In the genomic region with DNA sequence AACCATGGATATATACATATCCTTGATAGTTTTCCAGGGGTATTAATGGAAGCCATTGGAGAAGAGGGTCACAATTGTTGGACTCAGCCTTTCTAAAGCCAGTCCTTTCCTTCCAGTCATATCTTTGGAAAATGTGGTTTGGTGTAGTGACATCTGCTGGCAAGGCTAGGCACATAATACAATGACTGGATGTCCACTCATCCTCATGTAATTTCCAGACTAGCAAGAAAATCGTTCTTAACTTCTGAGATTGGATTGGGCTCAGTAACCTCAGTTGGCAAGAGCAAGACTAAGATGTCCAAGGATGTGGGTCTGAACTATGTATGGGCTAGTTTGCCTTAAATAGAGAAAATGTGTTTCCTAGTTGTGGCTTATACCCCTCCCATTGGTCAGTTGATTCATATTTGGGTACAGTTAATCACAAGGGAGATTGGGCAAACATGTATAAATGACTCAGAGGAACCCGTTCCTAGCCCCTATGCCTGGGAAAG, we compare ENCODE assay signal across 8 cellular contexts. TPM values are rescaled to one million over a fixed set of nuclear protein-coding genes. Genes with fewer than 3 reads are reported as not detected.
DNase-seq lines count a peak whose midpoint lies in the region; ATAC-seq and TF ChIP-seq lines count a peak whose summit lies in the region.

No MANE protein-coding gene starts in this region.

- H3K4me3 Mint-ChIP-seq in osteocyte (ENCODE audit: unreplicated experiment) = no peak overlapping the region

- TF ChIP-seq EP300 in esophagus muscularis mucosa (IDR thresholded peaks at IDR 0.05) = no peak

- no peaks in the 10 kb centered on the region for H3K9me3 Mint-ChIP-seq in osteocyte (ENCODE audit: unreplicated experiment)

- 4% methylated on average over 2 of the region's 2 CpGs for WGBS in esophagus muscularis mucosa

- H3K36me3 Mint-ChIP-seq in osteocyte (ENCODE audit: unreplicated experiment) = no peaks in the 10 kb centered on the region

- H3K9me3 ChIP-seq in esophagus muscularis mucosa = no peaks in the 10 kb centered on the region

- intact Hi-C loops in esophagus muscularis mucosa (cut with DNase I) = loop anchor here (2.0 to 5.0 kb wide), 2 partner anchors 73 to 207 kb away; a partner anchor contains a TSS

- peaks cover 37 to 86% (median 75%) of the 10 kb centered on the region in 4 donors for H3K4me1 ChIP-seq in esophagus muscularis mucosa

- H3K27ac Mint-ChIP-seq in osteocyte (ENCODE audit: unreplicated experiment) = no peak overlapping the region

- H3K27me3 ChIP-seq in esophagus muscularis mucosa = no peaks in the 10 kb centered on the region

- TF ChIP-seq CTCF in esophagus muscularis mucosa (IDR thresholded peaks at IDR 0.05) (peak; percentile 62 to 84 (median 63)), osteocyte (IDR thresholded peaks at IDR 0.05) (peak; percentile 62)

- no peak for ATAC-seq in GM21825 (IDR thresholded peaks at IDR 0.05; ENCODE audit: unreplicated experiment)

- no peak overlapping the region for H3K4me3 ChIP-seq in esophagus muscularis mucosa

- peaks cover 7% of the 10 kb centered on the region for H3K27me3 Mint-ChIP-seq in osteocyte (ENCODE audit: unreplicated experiment)

- H3K4me1 Mint-ChIP-seq in osteocyte (ENCODE audit: unreplicated experiment) = peaks cover 10% of the 10 kb centered on the region

- H3K27ac ChIP-seq in esophagus muscularis mucosa (replicated peaks in 1 of 4) = peak overlapping the region; percentile 56 to 76 (median 73)

- H3K36me3 ChIP-seq in esophagus muscularis mucosa = no peaks in the 10 kb centered on the region

- DNase-seq in NCI-H2171 treated with DMSO at 0.1 percent for 48 hours (lab: John Stamatoyannopoulos, UW) (peak; percentile 39), NCI-H2171 (lab: John Stamatoyannopoulos, UW) (no peak), HuH-7.5 (ENCODE audit: low spot score) (peak; percentile 20), SK-N-DZ (ENCODE audit: low spot score) (peak; percentile 35), esophagus muscularis mucosa (ENCODE audit: extremely low spot score) (no peak), osteocyte (ENCODE audit: extremely low spot score, unreplicated experiment) (no peak), COLO829 (ENCODE audit: low spot score) (no peak)

- TF ChIP-seq POLR2A in esophagus muscularis mucosa (IDR thresholded peaks at IDR 0.05; ENCODE audit: low read depth) = no peak

RNA-seq across cellular contexts. Expression of a gene that starts 8.7 kb away (rescaled TPM):
- polyA plus RNA-seq in SK-N-DZ (2014; cell fraction: cytosol; rRNA removed) = 30.9 and 32.5 TPM in 2 replicates
- polyA plus RNA-seq in SK-N-DZ (2014; cell fraction: nucleus; rRNA removed) = 21.1 and 30.8 TPM in 2 replicates
- total RNA-seq in esophagus muscularis mucosa (10 to 100 TPM; 29.5 to 48.1 (median 43.4) TPM), osteocyte (50.5 and 58.0 TPM in 2 replicates)

RNA-seq across cellular contexts. Expression of a gene that starts 15.8 kb away (rescaled TPM):
- polyA plus RNA-seq in SK-N-DZ (2014; cell fraction: cytosol; rRNA removed) = 7.5 and 9.1 TPM in 2 replicates
- 4.7 and 18.3 TPM in 2 replicates for polyA plus RNA-seq in SK-N-DZ (2014; cell fraction: nucleus; rRNA removed)
- total RNA-seq in esophagus muscularis mucosa (10 to 100 TPM; 13.3 to 33.0 (median 24.8) TPM), osteocyte (2.7 TPM in 2 replicates)

Comparison
In these comparisons a context has a peak if more than half of its experiments do, and no peak if none do; other contexts are left out.
1. DNase-seq: peak in NCI-H2171 treated with DMSO at 0.1 percent for 48 hours (single experiment), HuH-7.5 (single experiment) and SK-N-DZ (single experiment); none in NCI-H2171 (single experiment), esophagus muscularis mucosa (single experiment), osteocyte (single experiment) and COLO829 (single experiment).